8 cellular contexts compared by ENCODE assay signal in the genomic region with DNA sequence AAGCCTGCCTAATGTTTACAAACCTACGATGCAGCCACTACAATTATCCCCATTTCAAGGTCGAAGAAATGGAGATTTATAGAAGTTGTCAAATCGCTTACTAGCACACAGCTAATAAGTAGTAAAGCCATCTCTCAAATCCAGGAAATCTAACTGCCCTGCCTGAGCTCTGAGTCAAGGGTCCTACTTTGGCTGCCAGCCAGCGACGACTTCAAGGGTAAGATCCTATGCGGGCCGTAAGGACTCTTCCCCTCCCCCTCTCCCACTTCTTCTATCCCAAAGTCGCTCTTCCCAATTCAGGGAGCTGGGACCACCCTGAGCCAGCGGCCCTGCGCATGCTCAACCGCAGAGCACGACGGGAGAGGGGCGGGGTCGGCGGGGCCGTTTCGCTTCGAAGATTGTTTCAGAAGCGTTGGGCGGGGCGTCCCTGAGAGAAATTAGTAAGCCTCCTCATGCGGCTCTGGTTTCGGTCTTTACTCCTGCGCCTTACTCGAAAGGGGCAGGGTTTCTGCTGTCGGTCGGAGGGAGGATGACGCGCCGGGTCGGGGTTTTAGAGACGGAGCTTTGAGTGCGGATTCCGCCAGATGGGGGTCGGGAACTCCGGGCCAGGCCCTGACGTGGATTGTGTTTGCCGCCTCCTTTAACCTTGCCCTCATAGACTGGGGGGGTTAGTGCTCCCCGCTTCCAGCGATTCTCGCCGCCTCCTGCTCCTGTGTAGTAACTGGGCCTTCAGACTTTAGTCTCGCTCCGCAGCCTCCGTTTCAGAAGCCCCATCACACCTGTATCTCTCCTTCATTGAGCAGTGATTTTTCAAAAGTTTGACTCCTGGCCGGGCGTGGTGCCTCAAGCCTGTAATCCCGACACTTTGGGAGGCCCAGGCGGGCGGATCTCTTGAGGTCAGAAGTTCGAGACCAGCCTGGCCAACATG. TPM values are rescaled to one million over a fixed set of nuclear protein-coding genes. Genes with fewer than 3 reads are reported as not detected.
DNase-seq lines count a peak whose midpoint lies in the region; ATAC-seq and TF ChIP-seq lines count a peak whose summit lies in the region.

A gene (plus strand): TSS at position 383 of the 928 bp plus-strand sequence. CDS start 14,603 bp downstream, outside the sequence.

- H3K36me3 ChIP-seq in PC-3 (ENCODE audit: low read depth, low read length), result peaks cover 8% of the 10 kb centered on the region; the same call in 1 of the 2 replicates

- H3K9me3 Mint-ChIP-seq in IgD-negative memory B cell (no peaks in the 10 kb centered on the region), naive B cell (peaks cover 0 to 13% (median 2%) of the 10 kb centered on the region in 7 donors)
- H3K9me3 Mint-ChIP-seq in stimulated activated effector memory CD8-positive, alpha-beta T cell treated with anti-CD3 and anti-CD28 coated beads, Interleukin-12 subunit alpha, Interleukin-12 subunit beta, amount 100 ng/mL, for 72 hours, result no peaks in the 10 kb centered on the region

- BruUV-seq in PC-3 (replicated peaks; lab: Mats Ljungman, UMichigan), result TSS peak; percentile 99

- peak; percentile 89 for ATAC-seq in GM21528 (IDR thresholded peaks at IDR 0.05; ENCODE audit: low FRiP score, unreplicated experiment)
- ATAC-seq in PC-3, result peak; percentile 94
- peak; percentile 93 for ATAC-seq in naive B cell (ENCODE audit: low read depth in 2 of 2)
- ATAC-seq in stimulated activated effector memory CD8-positive, alpha-beta T cell treated with anti-CD3 and anti-CD28 coated beads, Interleukin-12 subunit alpha, Interleukin-12 subunit beta, amount 100 ng/mL, for 72 hours, result peak; percentile 99

- H3K27ac Mint-ChIP-seq in IgD-negative memory B cell (peak within 1 kb of the TSS; percentile 98 to 99 (median 99)), naive B cell (peak within 1 kb of the TSS; percentile 95 to 100 (median 99))
- H3K27ac Mint-ChIP-seq in stimulated activated effector memory CD8-positive, alpha-beta T cell treated with anti-CD3 and anti-CD28 coated beads, Interleukin-12 subunit alpha, Interleukin-12 subunit beta, amount 100 ng/mL, for 72 hours, result peak within 1 kb of the TSS; percentile 99

- no peaks in the 10 kb centered on the region for H3K9me2 ChIP-seq in PC-3 (replicated peaks; ENCODE audit: low read length)

- CTCF ChIA-PET in PC-3 (lab: Charles Lee), result interaction anchor here (0.6 to 1.0 kb wide), 3 partner anchors 33 to 205 kb away, joined by 3 read pairs; a partner anchor contains a TSS

- peak within 1 kb of the TSS; percentile 91 for H3K9ac ChIP-seq in PC-3 (ENCODE audit: low read length)

- 0 out of 2 replicates have a peak, but pooled peaks cover 7% of the 10 kb centered on the region for H4K20me1 ChIP-seq in PC-3 (ENCODE audit: low read length)

- H3K9me3 ChIP-seq in PC-3 (ENCODE audit: low read length), result no peaks in the 10 kb centered on the region

- H3K27me3 ChIP-seq in PC-3 (ENCODE audit: low read length), result no peaks in the 10 kb centered on the region

- peak within 1 kb of the TSS; percentile 87 for H2AFZ ChIP-seq in PC-3 (ENCODE audit: low read length)

- H3K79me2 ChIP-seq in PC-3 (ENCODE audit: low read length), result peaks cover 50% of the 10 kb centered on the region

- H3K27me3 Mint-ChIP-seq in IgD-negative memory B cell, result peaks cover 6% of the 10 kb centered on the region
- H3K27me3 Mint-ChIP-seq in naive B cell, result peaks cover under 1 to 16% (median 7%) of the 10 kb centered on the region in 3 donors

- H3K36me3 Mint-ChIP-seq in IgD-negative memory B cell, result peaks cover 10% of the 10 kb centered on the region
- peaks cover 4 to 6% of the 10 kb centered on the region in 2 donors for H3K36me3 Mint-ChIP-seq in naive B cell
- peaks cover 18% of the 10 kb centered on the region for H3K36me3 Mint-ChIP-seq in stimulated activated effector memory CD8-positive, alpha-beta T cell treated with anti-CD3 and anti-CD28 coated beads, Interleukin-12 subunit alpha, Interleukin-12 subunit beta, amount 100 ng/mL, for 72 hours

- H3K4me1 Mint-ChIP-seq in IgD-negative memory B cell (peaks cover 17 to 22% (median 22%) of the 10 kb centered on the region in 3 donors), naive B cell (peaks cover 16 to 41% (median 23%) of the 10 kb centered on the region in 3 donors)
- peaks cover 35% of the 10 kb centered on the region for H3K4me1 Mint-ChIP-seq in stimulated activated effector memory CD8-positive, alpha-beta T cell treated with anti-CD3 and anti-CD28 coated beads, Interleukin-12 subunit alpha, Interleukin-12 subunit beta, amount 100 ng/mL, for 72 hours

- TF ChIP-seq CTCF in PC-3 (conservative IDR thresholded peaks at IDR 0.05; ENCODE audit: low read depth, low read length), result no peak

- H3K4me2 ChIP-seq in PC-3 (ENCODE audit: low read length), result peak within 1 kb of the TSS; percentile 80

- H3K27ac ChIP-seq in PC-3 (ENCODE audit: low read length), result peak within 1 kb of the TSS; percentile 77

- POLR2A ChIA-PET in PC-3 (lab: Charles Lee; ENCODE audit: unreplicated experiment), result interaction anchor here (0.7 to 1.0 kb wide), 2 partner anchors 47 to 326 kb away, joined by 3 to 6 read pairs; no protein-coding TSS in a partner anchor

- peaks cover 14% of the 10 kb centered on the region for H3K4me1 ChIP-seq in PC-3 (ENCODE audit: insufficient read depth, low read length)

- DNase-seq in DMS114 treated with DMSO at 0.1 percent for 48 hours (lab: John Stamatoyannopoulos, UW; ENCODE audit: unreplicated experiment), result peak; percentile 84
- DNase-seq in PC-3, result peak; percentile 80
- peak; percentile 73 for DNase-seq in activated T-helper 1 cell treated with Interleukin-2 at 50 U/mL for 16 hours (ENCODE audit: low read depth)
- peak; percentile 76 for DNase-seq in fibroblast of gingiva (ENCODE audit: low read depth)
- peak; percentile 82 for DNase-seq in naive B cell
- peak; percentile 72 to 92 for DNase-seq in stimulated activated effector memory CD8-positive, alpha-beta T cell treated with anti-CD3 and anti-CD28 coated beads, Interleukin-12 subunit alpha, Interleukin-12 subunit beta, amount 100 ng/mL, for 72 hours (ENCODE audit: low spot score in 2 of 2)

- H3K4me3 ChIP-seq in PC-3 (ENCODE audit: low read length), result peak within 1 kb of the TSS; percentile 93

- H3K4me3 Mint-ChIP-seq in IgD-negative memory B cell (peak within 1 kb of the TSS; percentile 97 to 100 (median 98)), naive B cell (peak within 1 kb of the TSS; percentile 86 to 99 (median 96))
- peak within 1 kb of the TSS; percentile 89 for H3K4me3 Mint-ChIP-seq in stimulated activated effector memory CD8-positive, alpha-beta T cell treated with anti-CD3 and anti-CD28 coated beads, Interleukin-12 subunit alpha, Interleukin-12 subunit beta, amount 100 ng/mL, for 72 hours

- no peaks in the 10 kb centered on the region for H3F3A ChIP-seq in PC-3 (ENCODE audit: low read length, unreplicated experiment)

- intact Hi-C loops in PC-3 (cut with micrococcal nuclease), result loop anchor here (5.0 kb wide), 1 partner anchor 47 kb away; a partner anchor contains a TSS

RNA-seq across cellular contexts. Expression of the gene that starts here (rescaled TPM):
- polyA plus RNA-seq in IgD-negative memory B cell, result 17.2 TPM
- total RNA-seq in PC-3 (2014; rRNA removed), result 13.6 and 17.0 TPM in 2 replicates
- 10 to 100 TPM; 10.7 to 15.7 (median 13.4) TPM for polyA plus RNA-seq in naive B cell (ENCODE audit: low read depth in 6 of 6)

Comparison
In these comparisons a context has a peak if more than half of its experiments do, and no peak if none do; other contexts are left out.
1. Peak in every context shown above with its lines: DNase-seq, ATAC-seq, H3K4me3 ChIP-seq and H3K27ac ChIP-seq.